28 cellular contexts compared by ENCODE assay signal in genomic region chr22:31049815-31050420, GRCh38. TPM values are rescaled to one million over a fixed set of nuclear protein-coding genes. Genes with fewer than 3 reads are reported as not detected.
DNase-seq lines count a peak whose midpoint lies in the region; ATAC-seq and TF ChIP-seq lines count a peak whose summit lies in the region.
"Had no signal": no experiment of that assay in that cellular context is flagged by ENCODE, and none has a peak within 500 bp of the region (broad histone marks: within the 10 kb centered on the region; RNA-seq: fewer than 3 reads in every experiment).

No MANE protein-coding gene starts in this region.

- H3K9me3 ChIP-seq in right cardiac atrium (ENCODE audit: control insufficient read depth, low read length) (no peaks in the 10 kb centered on the region), lower lobe of right lung (no peaks in the 10 kb centered on the region), upper lobe of right lung (no peaks in the 10 kb centered on the region)
- H3K9me3 ChIP-seq: tibial artery had no signal

- peaks cover 2% of the 10 kb centered on the region for H3K4me1 ChIP-seq in right cardiac atrium (ENCODE audit: control insufficient read depth, insufficient read depth, low read length)
- peaks cover 38% of the 10 kb centered on the region for H3K4me1 ChIP-seq in lower lobe of right lung
- peaks cover 27% of the 10 kb centered on the region for H3K4me1 ChIP-seq in upper lobe of right lung
- H3K4me1 ChIP-seq: parathyroid adenoma had no signal

- H3K36me3 ChIP-seq in lower lobe of right lung (no peaks in the 10 kb centered on the region), upper lobe of right lung (no peaks in the 10 kb centered on the region)
- H3K36me3 ChIP-seq: neural progenitor cell, tibial artery had no signal

- H3K27ac ChIP-seq in right cardiac atrium (ENCODE audit: low read length) (peak overlapping the region; percentile 51), lower lobe of right lung (peak overlapping the region; percentile 39), upper lobe of right lung (peak overlapping the region; percentile 24)
- H3K27ac ChIP-seq: neural progenitor cell, parathyroid adenoma, tibial artery had no signal

- H3K4me3 ChIP-seq in right cardiac atrium (ENCODE audit: low read length) = no peak overlapping the region
- no peak overlapping the region for H3K4me3 ChIP-seq in cardiac fibroblast (replicated peaks in 1 of 2; ENCODE audit: low read depth in 2 of 2, low read length in 2 of 2)
- H3K4me3 ChIP-seq in lower lobe of right lung = no peak overlapping the region
- no peak overlapping the region for H3K4me3 ChIP-seq in upper lobe of right lung
- H3K4me3 ChIP-seq: neural progenitor cell, tibial artery had no signal

- ATAC-seq in right cardiac atrium = peak in 1 of 2 donors; percentile 38
- ATAC-seq in left ventricle myocardium superior = no peak
- ATAC-seq in lower lobe of right lung = no peak
- no peak for ATAC-seq in upper lobe of right lung
- no peak for ATAC-seq in HG02763 (IDR thresholded peaks at IDR 0.05; ENCODE audit: unreplicated experiment)
- ATAC-seq: activated CD8-positive, alpha-beta memory T cell treated with anti-CD3 and anti-CD28 coated beads, Interleukin-2, amount 10 ng/mL, durations not matched to agents 7 days and 5 days; activated T-cell treated with anti-CD3 and anti-CD28 coated beads, Interleukin-2, amount 50 U/mL, for 4 hours; effector memory CD8-positive, alpha-beta T cell; T-helper 17 cell had no signal

- TF ChIP-seq CTCF in cardiac fibroblast (IDR thresholded peaks at IDR 0.05; ENCODE audit: low read depth, low read length) = no peak
- no peak for TF ChIP-seq CTCF in lower lobe of right lung (IDR thresholded peaks at IDR 0.05)
- TF ChIP-seq CTCF in upper lobe of right lung (IDR thresholded peaks at IDR 0.05) = no peak

- no peaks in the 10 kb centered on the region for H3K27me3 ChIP-seq in right cardiac atrium (ENCODE audit: control insufficient read depth, insufficient read depth)
- H3K27me3 ChIP-seq in lower lobe of right lung (ENCODE audit: low read depth) = no peaks in the 10 kb centered on the region
- no peaks in the 10 kb centered on the region for H3K27me3 ChIP-seq in upper lobe of right lung
- H3K27me3 ChIP-seq: neural progenitor cell, tibial artery had no signal

- intact Hi-C loops in right cardiac atrium (cut with DNase I) = loop anchor here in 1 of 4 donors (10.0 kb wide), 1 partner anchor 75 kb away; no protein-coding TSS in a partner anchor
- intact Hi-C loops in left ventricle myocardium superior (cut with micrococcal nuclease) = no loop called here
- intact Hi-C loops in lower lobe of right lung (cut with DNase I) = no loop called here
- intact Hi-C loops in upper lobe of right lung (cut with DNase I) = no loop called here

- WGBS in right cardiac atrium = 59% methylated on average over 3 of the region's 3 CpGs

- no peak for DNase-seq in right cardiac atrium
- DNase-seq in left ventricle myocardium superior = no peak
- peak; percentile 25 to 45 for DNase-seq in cardiac fibroblast (ENCODE audit: low read depth in 2 of 2)
- DNase-seq in lower lobe of right lung = no peak
- no peak for DNase-seq in upper lobe of right lung
- no peak for DNase-seq in kidney tubule cell (ENCODE audit: low spot score)
- no peak for DNase-seq in DMS53 (lab: John Stamatoyannopoulos, UW)
- DNase-seq: activated CD8-positive, alpha-beta memory T cell treated with anti-CD3 and anti-CD28 coated beads, Interleukin-2, amount 10 ng/mL, durations not matched to agents 7 days and 5 days; activated gamma-delta T cell; activated naive CD8-positive, alpha-beta T cell treated with anti-CD3 and anti-CD28 coated beads, Interleukin-2, amount 10 ng/mL, durations not matched to agents 7 days and 5 days; activated T-cell treated with anti-CD3 and anti-CD28 coated beads, Interleukin-2, amount 50 U/mL, for 4 hours; CD8-positive, alpha-beta memory T cell; central memory CD4-positive, alpha-beta T cell; cortex of kidney; effector memory CD8-positive, alpha-beta T cell; foreskin fibroblast; HCEC 1CT; IMR-90; kidney; NCI-H1436 treated with DMSO at 0.1 percent for 48 hours; NCI-H446 treated with DMSO at 0.1 percent for 48 hours; NCI-H774; stimulated activated CD4-positive, alpha-beta T cell treated with anti-CD3 and anti-CD28 coated beads, Interleukin-4, amount 100 ng/mL, for 24 hours; T-helper 17 cell; tibial artery had no signal

RNA-seq across cellular contexts. Expression of gene SMTN, which starts 31.2 kb away (rescaled TPM):
- 100 to 1,000 TPM; 156 to 233 (median 217) TPM for total RNA-seq in right cardiac atrium
- 192 TPM for polyA plus RNA-seq in right cardiac atrium
- 278 TPM for total RNA-seq in left ventricle myocardium superior
- total RNA-seq in lower lobe of right lung = 44.8 TPM
- total RNA-seq in upper lobe of right lung = 71.6 TPM

RNA-seq across cellular contexts. Expression of gene SELENOM, which starts 57.5 kb away (rescaled TPM):
- total RNA-seq in right cardiac atrium = 100 to 1,000 TPM; 167 to 205 (median 176) TPM
- polyA plus RNA-seq in right cardiac atrium = 219 TPM
- total RNA-seq in left ventricle myocardium superior = 32.9 TPM
- total RNA-seq in lower lobe of right lung = 86.8 TPM
- total RNA-seq in upper lobe of right lung = 89.0 TPM

Comparison
In these comparisons a context has a peak if more than half of its experiments do, and no peak if none do; other contexts are left out.
1. DNase-seq: peak in cardiac fibroblast (2 of 2); none in right cardiac atrium (0 of 3), left ventricle myocardium superior (single experiment), lower lobe of right lung (single experiment), upper lobe of right lung (single experiment), kidney tubule cell (single experiment) and DMS53 (single experiment).
2. Peak in every context shown above with its lines, with median percentiles within 50 percentile points of each other: H3K27ac ChIP-seq.